Comparison of ENCODE assay signal across 1 cellular context in genomic region chr1:16076003-16076870, GRCh38.
TF ChIP-seq lines count a peak whose summit lies in the region.

No MANE protein-coding gene starts in this region.

TF ChIP-seq in IMR-90, 13 proteins besides CTCF, POLR2A, EP300 and RAD21:
- TF ChIP-seq BHLHE40 (IDR thresholded peaks at IDR 0.05; ENCODE audit: low read depth, low read length) (peak; percentile 40; the same call in 1 of the 2 replicates), USF2 (IDR thresholded peaks at IDR 0.05; ENCODE audit: low read depth, low read length) (peak; percentile 66), NFE2L2 (IDR thresholded peaks at IDR 0.05; ENCODE audit: low read depth, low read length) (peak; percentile 39; the same call in 1 of the 2 replicates), RCOR1 (IDR thresholded peaks at IDR 0.05; ENCODE audit: insufficient replicate concordance, low read length) (peak; percentile 54), ELK1 (IDR thresholded peaks at IDR 0.05; ENCODE audit: borderline replicate concordance, low read depth, low read length) (no peak), RFX5 (IDR thresholded peaks at IDR 0.05; ENCODE audit: low read depth, low read length) (no peak), MAZ (IDR thresholded peaks at IDR 0.05; ENCODE audit: borderline replicate concordance, low read depth, low read length) (peak; percentile 40; the same call in 1 of the 2 replicates), FOS (IDR thresholded peaks at IDR 0.05; ENCODE audit: low read depth, low read length) (peak; percentile 93)
